Comparison of ENCODE assay signal across 23 cellular contexts in the genomic region with DNA sequence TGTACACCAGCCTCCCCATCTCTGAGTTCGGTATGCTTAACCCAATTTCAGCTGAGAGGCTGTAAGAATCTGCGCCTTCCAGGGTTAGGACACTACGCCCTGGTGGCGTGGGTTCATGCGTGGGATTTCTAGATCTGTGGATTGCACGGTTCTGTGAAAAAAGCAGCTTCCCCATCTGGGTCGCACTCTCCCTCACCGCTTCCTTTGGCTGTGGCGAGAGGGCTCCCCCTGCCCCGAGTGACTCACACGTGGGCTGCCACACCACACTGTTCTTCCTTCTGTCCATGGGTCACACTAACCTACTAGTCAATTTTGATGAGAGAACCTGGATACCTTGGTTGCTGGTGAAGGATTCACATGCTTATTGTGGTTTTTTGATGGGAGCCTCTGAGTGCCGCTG.
DNase-seq lines count a peak whose midpoint lies in the region; ATAC-seq, FAIRE-seq and TF ChIP-seq lines count a peak whose summit lies in the region.
"Had no signal": no experiment of that assay in that cellular context is flagged by ENCODE, and none has a peak within 500 bp of the region (broad histone marks: within the 10 kb centered on the region; RNA-seq: fewer than 3 reads in every experiment).

No MANE protein-coding gene starts in this region.

- no peaks in the 10 kb centered on the region for H3K36me3 Mint-ChIP-seq in activated T-helper 17 cell treated with anti-CD3 and anti-CD28 coated beads, Interleukin-2, amount 50 U/mL, for 72 hours (ENCODE audit: low read depth)
- H3K36me3 Mint-ChIP-seq in immature natural killer cell: peaks cover 0 to 3% (median 0%) of the 10 kb centered on the region in 3 donors
- H3K36me3 Mint-ChIP-seq in natural killer cell treated with Interleukin-12 subunit alpha and Interleukin-12 subunit beta and Interleukin-15 and Interleukin-18, amount 100 ng/mL, for 72 hours: peaks cover 23% of the 10 kb centered on the region
- no peaks in the 10 kb centered on the region for H3K36me3 Mint-ChIP-seq in CD4-positive, alpha-beta T cell (ENCODE audit: low read depth)
- H3K36me3 Mint-ChIP-seq: CD14-positive monocyte; CD8-positive, alpha-beta T cell had no signal

- H3K9me3 ChIP-seq in CD4-positive, alpha-beta T cell (ENCODE audit: control insufficient read depth, low read length): peaks cover 10% of the 10 kb centered on the region
- H3K9me3 ChIP-seq: BE2C had no signal

- FAIRE-seq in frontal cortex (lab: Jason Lieb, UNC): no peak
- FAIRE-seq: A549, G401.6, GM12878 had no signal

- POLR2A ChIA-PET in CD4-positive, alpha-beta T cell (lab: Charles Lee): no interaction called here

- no peaks in the 10 kb centered on the region for H3K4me1 Mint-ChIP-seq in activated T-helper 17 cell treated with anti-CD3 and anti-CD28 coated beads, Interleukin-2, amount 50 U/mL, for 72 hours
- H3K4me1 Mint-ChIP-seq in immature natural killer cell: peaks cover 12% of the 10 kb centered on the region in 2 donors
- H3K4me1 Mint-ChIP-seq in natural killer cell treated with Interleukin-12 subunit alpha and Interleukin-12 subunit beta and Interleukin-15 and Interleukin-18, amount 100 ng/mL, for 72 hours (ENCODE audit: low read depth in 2 of 2): peaks cover 4 to 8% of the 10 kb centered on the region in 2 donors
- no peaks in the 10 kb centered on the region for H3K4me1 Mint-ChIP-seq in CD4-positive, alpha-beta T cell (ENCODE audit: low read depth)
- H3K4me1 Mint-ChIP-seq: CD14-positive monocyte, GM23338, H9 had no signal

- no peak for TF ChIP-seq CTCF in CD4-positive, alpha-beta T cell (IDR thresholded peaks at IDR 0.05)

- H3K27ac Mint-ChIP-seq in activated T-helper 17 cell treated with anti-CD3 and anti-CD28 coated beads, Interleukin-2, amount 50 U/mL, for 72 hours: no peak overlapping the region
- H3K27ac Mint-ChIP-seq in immature natural killer cell: peak overlapping the region in 2 of 6 donors; percentile 36 to 39
- no peak overlapping the region for H3K27ac Mint-ChIP-seq in natural killer cell treated with Interleukin-12 subunit alpha and Interleukin-12 subunit beta and Interleukin-15 and Interleukin-18, amount 100 ng/mL, for 72 hours
- no peak overlapping the region for H3K27ac Mint-ChIP-seq in CD4-positive, alpha-beta T cell
- H3K27ac Mint-ChIP-seq: CD14-positive monocyte; CD8-positive, alpha-beta T cell; GM23338; H9 had no signal

- H3K4me3 Mint-ChIP-seq in activated T-helper 17 cell treated with anti-CD3 and anti-CD28 coated beads, Interleukin-2, amount 50 U/mL, for 72 hours: no peak overlapping the region
- peak overlapping the region in 4 of 5 donors; percentile 9 to 68 (median 24) for H3K4me3 Mint-ChIP-seq in immature natural killer cell
- no peak overlapping the region for H3K4me3 Mint-ChIP-seq in natural killer cell treated with Interleukin-12 subunit alpha and Interleukin-12 subunit beta and Interleukin-15 and Interleukin-18, amount 100 ng/mL, for 72 hours
- H3K4me3 Mint-ChIP-seq in CD4-positive, alpha-beta T cell: no peak overlapping the region
- H3K4me3 Mint-ChIP-seq: CD14-positive monocyte; CD8-positive, alpha-beta T cell; GM23338; H9 had no signal

- DNase-seq in CD1c-positive myeloid dendritic cell (ENCODE audit: extremely low spot score): peak; percentile 34
- DNase-seq in immature natural killer cell: peak; percentile 34 to 59 (median 53)
- peak; percentile 78 for DNase-seq in natural killer cell treated with Interleukin-12 subunit alpha and Interleukin-12 subunit beta and Interleukin-15 and Interleukin-18, amount 100 ng/mL, for 72 hours (ENCODE audit: low spot score)
- no peak for DNase-seq in CD4-positive, alpha-beta T cell
- no peak for DNase-seq in frontal cortex (ENCODE audit: low spot score in 2 of 2)
- DNase-seq: 8988T; ACHN; AML-193; BE2C; Caco-2; CD8-positive, alpha-beta T cell; DMS153; DND-41; H9 had no signal

- no peaks in the 10 kb centered on the region for H3K27me3 ChIP-seq in CD4-positive, alpha-beta T cell (ENCODE audit: control insufficient read depth, insufficient read depth, low read length)
- H3K27me3 ChIP-seq: BE2C; BLaER1 treated with 17β-estradiol and CSF1 and Interleukin-3, amounts not matched to agents 10 nM and 100 nM had no signal

- peak; percentile 54 for ATAC-seq in activated T-helper 17 cell treated with anti-CD3 and anti-CD28 coated beads, Interleukin-2, amount 50 U/mL, for 72 hours (replicated peaks)
- ATAC-seq in natural killer cell treated with Interleukin-12 subunit alpha and Interleukin-12 subunit beta and Interleukin-15 and Interleukin-18, amount 100 ng/mL, for 72 hours: peak; percentile 59 to 94
- no peak for ATAC-seq in GM18873 (IDR thresholded peaks at IDR 0.05; ENCODE audit: low FRiP score, unreplicated experiment)
- no peak for ATAC-seq in CD4-positive, alpha-beta T cell (ENCODE audit: poor library complexity)
- ATAC-seq: A549; CD8-positive, alpha-beta T cell; GM12878; GM23338; HCT116 had no signal

- peaks cover 22% of the 10 kb centered on the region for H3K9me3 Mint-ChIP-seq in activated T-helper 17 cell treated with anti-CD3 and anti-CD28 coated beads, Interleukin-2, amount 50 U/mL, for 72 hours
- peaks cover 9 to 30% (median 20%) of the 10 kb centered on the region in 6 donors for H3K9me3 Mint-ChIP-seq in immature natural killer cell
- peaks cover 21% of the 10 kb centered on the region for H3K9me3 Mint-ChIP-seq in natural killer cell treated with Interleukin-12 subunit alpha and Interleukin-12 subunit beta and Interleukin-15 and Interleukin-18, amount 100 ng/mL, for 72 hours
- peaks cover 16% of the 10 kb centered on the region for H3K9me3 Mint-ChIP-seq in CD4-positive, alpha-beta T cell

- intact Hi-C loops in CD4-positive, alpha-beta T cell (cut with DNase I, micrococcal nuclease): no loop called here

- H3K27me3 Mint-ChIP-seq in activated T-helper 17 cell treated with anti-CD3 and anti-CD28 coated beads, Interleukin-2, amount 50 U/mL, for 72 hours: peaks cover 38% of the 10 kb centered on the region
- peaks cover 5 to 28% (median 14%) of the 10 kb centered on the region in 3 donors for H3K27me3 Mint-ChIP-seq in immature natural killer cell (ENCODE audit: low read depth in 3 of 3)
- peaks cover 44 to 51% of the 10 kb centered on the region in 2 donors for H3K27me3 Mint-ChIP-seq in natural killer cell treated with Interleukin-12 subunit alpha and Interleukin-12 subunit beta and Interleukin-15 and Interleukin-18, amount 100 ng/mL, for 72 hours
- H3K27me3 Mint-ChIP-seq in CD4-positive, alpha-beta T cell: peaks cover 14% of the 10 kb centered on the region

- CTCF ChIA-PET in CD4-positive, alpha-beta T cell (lab: Charles Lee): no interaction called here

- no peak overlapping the region for H3K27ac ChIP-seq in CD4-positive, alpha-beta T cell (ENCODE audit: low read depth, low read length)
- H3K27ac ChIP-seq: A549; BLaER1 treated with 17β-estradiol and CSF1 and Interleukin-3, amounts not matched to agents 10 nM and 100 nM had no signal

Comparison
In these comparisons a context has a peak if more than half of its experiments do, and no peak if none do; other contexts are left out.
1. DNase-seq: peak in CD1c-positive myeloid dendritic cell (single experiment), immature natural killer cell (3 of 3) and natural killer cell treated with Interleukin-12 subunit alpha and Interleukin-12 subunit beta and Interleukin-15 and Interleukin-18, amount 100 ng/mL, for 72 hours (single experiment); none in CD4-positive, alpha-beta T cell (0 of 10) and frontal cortex (0 of 2).
2. ATAC-seq: peak in activated T-helper 17 cell treated with anti-CD3 and anti-CD28 coated beads, Interleukin-2, amount 50 U/mL, for 72 hours (single experiment) and natural killer cell treated with Interleukin-12 subunit alpha and Interleukin-12 subunit beta and Interleukin-15 and Interleukin-18, amount 100 ng/mL, for 72 hours (2 of 2); none in GM18873 (single experiment) and CD4-positive, alpha-beta T cell (single experiment).
3. H3K4me3 Mint-ChIP-seq: peak in immature natural killer cell (4 of 5); none in activated T-helper 17 cell treated with anti-CD3 and anti-CD28 coated beads, Interleukin-2, amount 50 U/mL, for 72 hours (single experiment), natural killer cell treated with Interleukin-12 subunit alpha and Interleukin-12 subunit beta and Interleukin-15 and Interleukin-18, amount 100 ng/mL, for 72 hours (single experiment) and CD4-positive, alpha-beta T cell (single experiment).